ENCODE assay signal across 10 cellular contexts in genomic region chr19:46466536-46467199, GRCh38. TPM values are rescaled to one million over a fixed set of nuclear protein-coding genes. Genes with fewer than 3 reads are reported as not detected.
DNase-seq lines count a peak whose midpoint lies in the region; ATAC-seq and TF ChIP-seq lines count a peak whose summit lies in the region.
"Had no signal": no experiment of that assay in that cellular context is flagged by ENCODE, and none has a peak within 500 bp of the region (broad histone marks: within the 10 kb centered on the region; RNA-seq: fewer than 3 reads in every experiment).

No MANE protein-coding gene starts in this region.

- no peaks in the 10 kb centered on the region for H3K9me3 Mint-ChIP-seq in brain

- H3K4me3 ChIP-seq in mesenchymal stem cell (ENCODE audit: insufficient read depth in 1 of 2, low read depth in 1 of 2, low read length in 2 of 2): peak overlapping the region in 1 of 2 experiments; percentile 59

- peak overlapping the region; percentile 38 for H3K27ac ChIP-seq in mesenchymal stem cell (ENCODE audit: low read length, poor library complexity, severe bottlenecking)

- ATAC-seq in HG03354 (IDR thresholded peaks at IDR 0.05; ENCODE audit: poor library complexity, severe bottlenecking, unreplicated experiment) (no peak), GM21390 (IDR thresholded peaks at IDR 0.05; ENCODE audit: unreplicated experiment) (no peak)

- H3K4me2 ChIP-seq in mesenchymal stem cell (ENCODE audit: low read length, poor library complexity, severe bottlenecking): no peak overlapping the region

- H3K36me3 ChIP-seq in mesenchymal stem cell (ENCODE audit: control insufficient read depth in 1 of 2, insufficient read depth in 2 of 2, low read depth in 1 of 2, low read length in 2 of 2): peaks cover 0 to 24% of the 10 kb centered on the region in 2 experiments

- no peak overlapping the region for H4K8ac ChIP-seq in mesenchymal stem cell (ENCODE audit: low read length)

- no peak overlapping the region for H2BK15ac ChIP-seq in mesenchymal stem cell (ENCODE audit: low read depth, poor library complexity, severe bottlenecking)

- no peak for TF ChIP-seq CTCF in brain (conservative IDR thresholded peaks at IDR 0.05)

- no peaks in the 10 kb centered on the region for H3K27me3 ChIP-seq in mesenchymal stem cell (ENCODE audit: control insufficient read depth in 1 of 2, insufficient read depth in 1 of 2, low read length in 2 of 2)

- no peak overlapping the region for H3K4ac ChIP-seq in mesenchymal stem cell (ENCODE audit: low read depth in 1 of 2, low read length in 2 of 2)

- H2AFZ ChIP-seq in mesenchymal stem cell (ENCODE audit: low read depth, low read length): no peak overlapping the region

- H4K91ac ChIP-seq in mesenchymal stem cell (ENCODE audit: low read length): no peak overlapping the region

- H3K27ac Mint-ChIP-seq in brain: peak overlapping the region in 3 of 5 experiments; percentile 2 to 94 (median 81)

- no peak overlapping the region for H3K14ac ChIP-seq in mesenchymal stem cell (ENCODE audit: low read length in 2 of 2)

- peaks cover 17% of the 10 kb centered on the region for H3K79me1 ChIP-seq in mesenchymal stem cell (replicated peaks; ENCODE audit: low read length, poor library complexity, severe bottlenecking)

- no peak overlapping the region for H2AK5ac ChIP-seq in mesenchymal stem cell (ENCODE audit: low read length, severe bottlenecking)

- H3K27me3 Mint-ChIP-seq in brain: no peaks in the 10 kb centered on the region

- H2BK120ac ChIP-seq in mesenchymal stem cell (ENCODE audit: low read depth, low read length): no peak overlapping the region

- peak overlapping the region; percentile 74 for H3K9ac ChIP-seq in mesenchymal stem cell (ENCODE audit: low read length)

- H3K9me3 ChIP-seq in mesenchymal stem cell (ENCODE audit: control insufficient read depth, low read length): no peaks in the 10 kb centered on the region

- H2BK5ac ChIP-seq in mesenchymal stem cell (ENCODE audit: low read depth, low read length, poor library complexity, severe bottlenecking): no peak overlapping the region

- WGBS in mesenchymal stem cell: 80% methylated on average over 15 of the region's 15 CpGs

- peaks cover 84% of the 10 kb centered on the region for H3K36me3 Mint-ChIP-seq in brain

- peaks cover 20% of the 10 kb centered on the region for H3K4me1 ChIP-seq in mesenchymal stem cell (ENCODE audit: control insufficient read depth, insufficient read depth, low read depth, low read length)

- H3K4me3 Mint-ChIP-seq in brain: peak overlapping the region in 3 of 5 experiments; percentile 13 to 58 (median 43)

- H3K23ac ChIP-seq in mesenchymal stem cell (ENCODE audit: low read length in 2 of 2): no peak overlapping the region

- peaks cover 58% of the 10 kb centered on the region for H3K4me1 Mint-ChIP-seq in brain

- no peak overlapping the region for H2BK12ac ChIP-seq in mesenchymal stem cell (ENCODE audit: low read length in 2 of 2)

- DNase-seq in COLO829 (ENCODE audit: low spot score) (peak; percentile 19), H4 (ENCODE audit: low spot score) (peak; percentile 40), mesenchymal stem cell (peak; percentile 56), NCI-H187 (lab: John Stamatoyannopoulos, UW) (no peak)
- no peak for DNase-seq in activated CD8-positive, alpha-beta memory T cell treated with anti-CD3 and anti-CD28 coated beads, Interleukin-2, amount 50 U/mL, for 4 hours
- DNase-seq: activated CD4-positive, alpha-beta T cell treated with anti-CD3 and anti-CD28 coated beads, Interleukin-2, amount 50 U/mL, for 4 hours had no signal

- H3K18ac ChIP-seq in mesenchymal stem cell (ENCODE audit: low read depth in 1 of 2, low read length in 2 of 2): no peak overlapping the region

RNA-seq across cellular contexts. Expression of gene PNMA8A, which starts 4.7 kb away (rescaled TPM):
- not detected in 2 replicates for total RNA-seq in H4 (2014; rRNA removed; shearing (Covaris generic))
- 59.3 TPM for polyA plus RNA-seq in brain (ENCODE audit: insufficient read depth, low read depth, low replicate concordance)
- polyA plus RNA-seq in mesenchymal stem cell (2013, experiment 1 of 2): 13.7 TPM
- polyA plus RNA-seq in mesenchymal stem cell (2013, experiment 2 of 2): 14.5 TPM
- total RNA-seq: NCI-H460 had no signal

RNA-seq across cellular contexts. Expression of gene PNMA8B, which starts 29.0 kb away (rescaled TPM):
- not detected in 2 replicates for total RNA-seq in H4 (2014; rRNA removed; shearing (Covaris generic))
- 21.3 TPM for polyA plus RNA-seq in brain (ENCODE audit: insufficient read depth, low read depth, low replicate concordance)
- 0.86 TPM for polyA plus RNA-seq in mesenchymal stem cell (2013, experiment 1 of 2)
- polyA plus RNA-seq in mesenchymal stem cell (2013, experiment 2 of 2): 0.88 TPM
- total RNA-seq: NCI-H460 had no signal

RNA-seq across cellular contexts. Expression of gene PNMA8C, which starts 37.9 kb away (rescaled TPM):
- not detected in 2 replicates for total RNA-seq in H4 (2014; rRNA removed; shearing (Covaris generic))
- polyA plus RNA-seq in brain (ENCODE audit: insufficient read depth, low read depth, low replicate concordance): 5.3 TPM
- polyA plus RNA-seq in mesenchymal stem cell (2013, experiment 1 of 2): 0.03 TPM
- 0.03 TPM for polyA plus RNA-seq in mesenchymal stem cell (2013, experiment 2 of 2)
- total RNA-seq: NCI-H460 had no signal

RNA-seq across cellular contexts. Expression of gene CCDC8, which starts 53.3 kb away (rescaled TPM):
- total RNA-seq in H4 (2014; rRNA removed; shearing (Covaris generic)): not detected in 2 replicates
- polyA plus RNA-seq in brain (ENCODE audit: insufficient read depth, low read depth, low replicate concordance): 14.1 TPM
- polyA plus RNA-seq in mesenchymal stem cell (2013, experiment 1 of 2): 17.9 TPM
- 17.9 TPM for polyA plus RNA-seq in mesenchymal stem cell (2013, experiment 2 of 2)
- total RNA-seq: NCI-H460 had no signal

Comparison
In these comparisons a context has a peak if more than half of its experiments do, and no peak if none do; other contexts are left out.
1. DNase-seq: peak in COLO829 (single experiment), H4 (single experiment) and mesenchymal stem cell (single experiment); none in NCI-H187 (0 of 2) and activated CD8-positive, alpha-beta memory T cell treated with anti-CD3 and anti-CD28 coated beads, Interleukin-2, amount 50 U/mL, for 4 hours (single experiment).